ENCODE assay signal across 15 cellular contexts in the genomic region with DNA sequence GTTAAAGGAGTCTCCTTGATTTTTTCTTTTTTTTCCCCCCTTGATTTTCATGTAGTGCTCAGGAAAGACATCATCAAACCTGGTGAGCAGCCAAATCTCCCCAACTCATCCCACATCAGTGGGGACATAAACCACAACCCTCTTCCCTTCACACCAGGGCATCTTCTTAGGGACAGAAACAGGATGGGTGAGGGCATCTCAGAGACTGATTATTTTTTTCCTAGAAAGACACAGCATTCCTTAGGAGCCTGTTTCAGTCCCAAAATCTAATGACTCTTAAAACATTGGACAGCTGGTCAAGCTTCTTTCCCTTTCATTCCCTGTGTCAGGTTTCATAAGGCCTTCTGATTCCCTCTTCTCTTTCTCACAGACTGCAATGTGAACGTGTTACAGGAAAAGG. TPM values are rescaled to one million over a fixed set of nuclear protein-coding genes. Genes with fewer than 3 reads are reported as not detected.
DNase-seq lines count a peak whose midpoint lies in the region; ATAC-seq and TF ChIP-seq lines count a peak whose summit lies in the region.
"Had no signal": no experiment of that assay in that cellular context is flagged by ENCODE, and none has a peak within 500 bp of the region (broad histone marks: within the 10 kb centered on the region; RNA-seq: fewer than 3 reads in every experiment).

No MANE protein-coding gene starts in this region.

- no TSS peak for BruUV-seq in IMR-90 (replicated peaks; lab: Mats Ljungman, UMichigan)

- no peak overlapping the region for H3K4me3 ChIP-seq in IMR-90 (ENCODE audit: insufficient read depth, low read depth, low read length)
- no peak overlapping the region for H3K4me3 ChIP-seq in neutrophil (ENCODE audit: low read depth in 1 of 2, low read length in 1 of 2)
- no peak overlapping the region for H3K4me3 ChIP-seq in mucosa of descending colon
- H3K4me3 ChIP-seq: BLaER1 treated with 17β-estradiol and CSF1 and Interleukin-3, amounts not matched to agents 10 nM and 100 nM; HAP-1 had no signal

- H3K23ac ChIP-seq in IMR-90 (ENCODE audit: low read depth, low read length): peak overlapping the region; percentile 53; the same call in 1 of the 2 replicates

- no peaks in the 10 kb centered on the region for H4K20me1 ChIP-seq in IMR-90 (ENCODE audit: insufficient read depth, low read length)
- H4K20me1 ChIP-seq: BLaER1 treated with 17β-estradiol and CSF1 and Interleukin-3, amounts not matched to agents 10 nM and 100 nM had no signal

- H3K4me3 Mint-ChIP-seq in CD14-positive monocyte (peak overlapping the region in 1 of 2 donors; percentile 32), T-helper 17 cell (no peak overlapping the region), endothelial cell (ENCODE audit: unreplicated experiment) (no peak overlapping the region)
- H3K4me3 Mint-ChIP-seq: CD4-positive, alpha-beta T cell; HFFc6 had no signal

- H3K27me3 ChIP-seq in IMR-90 (ENCODE audit: control insufficient read depth, insufficient read depth, low read length) (no peaks in the 10 kb centered on the region), neutrophil (no peaks in the 10 kb centered on the region)
- H3K27me3 ChIP-seq: BLaER1 treated with 17β-estradiol and CSF1 and Interleukin-3, amounts not matched to agents 10 nM and 100 nM had no signal

- H4K5ac ChIP-seq in IMR-90 (ENCODE audit: low read depth, low read length): no peak overlapping the region

- no peak overlapping the region for H3K9ac ChIP-seq in IMR-90 (ENCODE audit: low read depth, low read length)
- H3K9ac ChIP-seq: BLaER1 treated with 17β-estradiol and CSF1 and Interleukin-3, amounts not matched to agents 10 nM and 100 nM had no signal

- in situ Hi-C loops in IMR-90 (cut with MboI; ENCODE audit: low sequenced_read_pairs): no loop called here

- ATAC-seq in IMR-90 (ENCODE audit: low read depth) (no peak), T-helper 17 cell (no peak), mucosa of descending colon (no peak)

- 0 out of 2 replicates have a peak overlapping the region, but pooled peaks have one; percentile 12 for H3K4ac ChIP-seq in IMR-90 (ENCODE audit: low read depth, low read length)

- no peak overlapping the region for H4K8ac ChIP-seq in IMR-90 (ENCODE audit: low read depth in 2 of 2, low read length in 2 of 2)

- H3K9me3 ChIP-seq in IMR-90 (ENCODE audit: control insufficient read depth, insufficient read depth, low read length): no peaks in the 10 kb centered on the region
- H3K9me3 ChIP-seq in T-helper 17 cell (ENCODE audit: control insufficient read depth, low read length, poor library complexity, severe bottlenecking): no peaks in the 10 kb centered on the region
- H3K9me3 ChIP-seq in neutrophil: no peaks in the 10 kb centered on the region
- H3K9me3 ChIP-seq in mucosa of descending colon: no peaks in the 10 kb centered on the region
- H3K9me3 ChIP-seq: BLaER1 treated with 17β-estradiol and CSF1 and Interleukin-3, amounts not matched to agents 10 nM and 100 nM; HAP-1 had no signal

- no peak overlapping the region for H4K91ac ChIP-seq in IMR-90 (ENCODE audit: insufficient read depth, low read depth, low read length)

- H3K9me3 Mint-ChIP-seq in CD14-positive monocyte (no peaks in the 10 kb centered on the region), endothelial cell (ENCODE audit: unreplicated experiment) (no peaks in the 10 kb centered on the region)
- H3K9me3 Mint-ChIP-seq: CD4-positive, alpha-beta T cell; HFFc6 had no signal

- H2BK120ac ChIP-seq in IMR-90 (ENCODE audit: low read depth, low read length): 0 out of 2 replicates have a peak overlapping the region, but pooled peaks have one; percentile 10

- no peaks in the 10 kb centered on the region for H3K36me3 ChIP-seq in IMR-90 (ENCODE audit: control insufficient read depth, insufficient read depth, low read length)
- H3K36me3 ChIP-seq in neutrophil: no peaks in the 10 kb centered on the region
- no peaks in the 10 kb centered on the region for H3K36me3 ChIP-seq in mucosa of descending colon (ENCODE audit: low read depth)
- H3K36me3 ChIP-seq: BLaER1 treated with 17β-estradiol and CSF1 and Interleukin-3, amounts not matched to agents 10 nM and 100 nM; HAP-1 had no signal

- H3K27me3 Mint-ChIP-seq in CD14-positive monocyte (ENCODE audit: low read depth in 3 of 3): no peaks in the 10 kb centered on the region
- peaks cover 4% of the 10 kb centered on the region for H3K27me3 Mint-ChIP-seq in T-helper 17 cell
- peaks cover 3% of the 10 kb centered on the region for H3K27me3 Mint-ChIP-seq in endothelial cell (ENCODE audit: unreplicated experiment)
- H3K27me3 Mint-ChIP-seq: CD4-positive, alpha-beta T cell had no signal

- H3K27ac Mint-ChIP-seq in CD14-positive monocyte (peak overlapping the region; percentile 4 to 90 (median 70)), T-helper 17 cell (peak overlapping the region; percentile 1), endothelial cell (ENCODE audit: unreplicated experiment) (no peak overlapping the region)
- H3K27ac Mint-ChIP-seq: CD4-positive, alpha-beta T cell; HFFc6 had no signal

- no peak overlapping the region for H3K4me2 ChIP-seq in IMR-90 (ENCODE audit: low read depth, low read length)

- peaks cover 8% of the 10 kb centered on the region for H3K9me1 ChIP-seq in IMR-90 (ENCODE audit: insufficient read depth, low read length)

- intact Hi-C loops in CD14-positive monocyte (cut with micrococcal nuclease): no loop called here
- intact Hi-C loops in IMR-90 (cut with micrococcal nuclease): no loop called here
- intact Hi-C loops in mucosa of descending colon (cut with DNase I, micrococcal nuclease): no loop called here

- H2AFZ ChIP-seq in IMR-90 (replicated peaks; ENCODE audit: low read length, poor library complexity): no peak overlapping the region

- H3K27ac ChIP-seq in IMR-90 (ENCODE audit: insufficient read depth, low read length) (no peak overlapping the region), neutrophil (peak overlapping the region; percentile 82)

- POLR2A ChIA-PET in IMR-90 (lab: Charles Lee; ENCODE audit: unreplicated experiment): no interaction called here

- dilution Hi-C loops in IMR-90 (cut with HindIII; ENCODE audit: low sequenced_read_pairs, unreplicated experiment): no loop called here

- H2BK20ac ChIP-seq in IMR-90 (ENCODE audit: low read depth, low read length): no peak overlapping the region; the same call in 1 of the 2 replicates

- H3K36me3 Mint-ChIP-seq in CD14-positive monocyte (no peaks in the 10 kb centered on the region), T-helper 17 cell (ENCODE audit: low read depth) (no peaks in the 10 kb centered on the region), endothelial cell (ENCODE audit: low read depth, unreplicated experiment) (peaks cover 3% of the 10 kb centered on the region)

- peaks cover 36% of the 10 kb centered on the region for H3K4me1 Mint-ChIP-seq in CD14-positive monocyte
- peaks cover 10% of the 10 kb centered on the region for H3K4me1 Mint-ChIP-seq in T-helper 17 cell
- H3K4me1 Mint-ChIP-seq in endothelial cell (ENCODE audit: unreplicated experiment): peaks cover 4% of the 10 kb centered on the region

- no peak for TF ChIP-seq CTCF in CD14-positive monocyte (IDR thresholded peaks at IDR 0.05)
- no peak for TF ChIP-seq CTCF in IMR-90 (conservative IDR thresholded peaks at IDR 0.05; ENCODE audit: low read depth, low read length)
- TF ChIP-seq CTCF in neutrophil (IDR thresholded peaks at IDR 0.05): no peak
- no peak for TF ChIP-seq CTCF in mucosa of descending colon (IDR thresholded peaks at IDR 0.05)
- TF ChIP-seq CTCF in endothelial cell (IDR thresholded peaks at IDR 0.05; ENCODE audit: unreplicated experiment): no peak

- DNase-seq in CD14-positive monocyte (ENCODE audit: low spot score) (no peak), IMR-90 (no peak), T-helper 17 cell (no peak), mucosa of descending colon (no peak), activated gamma-delta T cell treated with Interleukin-2 at 50 U/mL for 16 hours (no peak), endothelial cell (ENCODE audit: low spot score) (no peak)
- DNase-seq: 8988T; ACHN; CD4-positive, alpha-beta T cell; DMS79; EL; HFFc6 had no signal

- no peak overlapping the region for H3K56ac ChIP-seq in IMR-90 (ENCODE audit: extremely low read depth, insufficient read depth, low read length)

- CTCF ChIA-PET in IMR-90 (lab: Yijun Ruan, JAX): no interaction called here

- no peak overlapping the region for H2BK5ac ChIP-seq in IMR-90 (ENCODE audit: low read depth, low read length, poor library complexity, severe bottlenecking)

- H2AK5ac ChIP-seq in IMR-90 (ENCODE audit: low read depth, low read length): peak overlapping the region; percentile 59; the same call in 1 of the 2 replicates

- no peak overlapping the region for H2BK15ac ChIP-seq in IMR-90 (ENCODE audit: low read depth, low read length)

- no peak for TF ChIP-seq RAD21 in IMR-90 (IDR thresholded peaks at IDR 0.05; ENCODE audit: low read length)

- 60% methylated on average over 1 of the region's 1 CpG; no CpG with 5 or more reads in 1 of the 2 experiments for WGBS in IMR-90 (ENCODE audit: extremely low coverage in 2 of 2, insufficient read length in 1 of 2), 2 experiments

- H2AK9ac ChIP-seq in IMR-90 (replicated peaks; ENCODE audit: low read depth, low read length, poor library complexity): no peak overlapping the region

- no peak overlapping the region for H3K18ac ChIP-seq in IMR-90 (ENCODE audit: low read depth, low read length)

- 0 out of 4 replicates have a peak, but pooled peaks cover 0 to 4% of the 10 kb centered on the region in 2 experiments for H3K79me1 ChIP-seq in IMR-90 (ENCODE audit: low read depth in 1 of 2, low read length in 2 of 2)

- H3K4me1 ChIP-seq in IMR-90 (ENCODE audit: control insufficient read depth, insufficient read depth, low read length): peaks cover 7% of the 10 kb centered on the region
- peaks cover 46 to 51% of the 10 kb centered on the region in 2 experiments for H3K4me1 ChIP-seq in neutrophil (ENCODE audit: control insufficient read depth in 1 of 2, insufficient read depth in 1 of 2, low read depth in 1 of 2, low read length in 1 of 2)
- no peaks in the 10 kb centered on the region for H3K4me1 ChIP-seq in mucosa of descending colon (ENCODE audit: low read depth)
- H3K4me1 ChIP-seq: HAP-1 had no signal

- H3K14ac ChIP-seq in IMR-90 (replicated peaks; ENCODE audit: low read depth, low read length): no peak overlapping the region

- TF ChIP-seq POLR2A in IMR-90 (IDR thresholded peaks at IDR 0.05; ENCODE audit: low read depth, low read length): no peak

TF ChIP-seq in IMR-90, 13 proteins besides CTCF, POLR2A, EP300 and RAD21:
- TF ChIP-seq NFE2L2 (IDR thresholded peaks at IDR 0.05; ENCODE audit: low read depth, low read length) (no peak), SMC3 (IDR thresholded peaks at IDR 0.05; ENCODE audit: low read depth, low read length) (no peak)

RNA-seq across cellular contexts. Expression of a gene that starts 31.5 kb away (rescaled TPM):
- 10 to 100 TPM; 19.1 to 35.6 TPM for polyA plus RNA-seq in CD14-positive monocyte
- total RNA-seq in IMR-90 (2012; rRNA removed): 1.8 and 1.9 TPM in 2 replicates
- 1.0 and 1.6 TPM in 2 replicates for polyA plus RNA-seq in IMR-90 (2012; rRNA removed)
- 0.43 and 0.59 TPM in 2 replicates for polyA plus RNA-seq in IMR-90 (2012; cell fraction: cytosol; rRNA removed)
- polyA plus RNA-seq in IMR-90 (2012; cell fraction: nucleus; rRNA removed; ENCODE audit: low replicate concordance): 1.4 and 17.7 TPM in 2 replicates
- 10 to 100 TPM; 22.0 to 28.9 TPM for total RNA-seq in T-helper 17 cell
- 10 to 100 TPM in 2 of 3 donors, 1 to 10 TPM in 1; 8.0 to 16.7 (median 14.2) TPM for total RNA-seq in mucosa of descending colon
- total RNA-seq in endothelial cell (ENCODE audit: unreplicated experiment): 1.9 TPM
